Comparison of ENCODE assay signal across 21 cellular contexts in genomic region chr1:23132033-23132432, GRCh38. TPM values are rescaled to one million over a fixed set of nuclear protein-coding genes. Genes with fewer than 3 reads are reported as not detected.
DNase-seq lines count a peak whose midpoint lies in the region; ATAC-seq, FAIRE-seq and TF ChIP-seq lines count a peak whose summit lies in the region.
"Had no signal": no experiment of that assay in that cellular context is flagged by ENCODE, and none has a peak within 500 bp of the region (broad histone marks: within the 10 kb centered on the region; RNA-seq: fewer than 3 reads in every experiment).

No MANE protein-coding gene starts in this region.

- peak; percentile 45 to 78 for ATAC-seq in activated T-cell treated with anti-CD3 and anti-CD28 coated beads, Interleukin-2, amount 50 U/mL, for 72 hours (replicated peaks in 1 of 2)
- ATAC-seq in GM23338 (no peak), GM19351 (IDR thresholded peaks at IDR 0.05; ENCODE audit: unreplicated experiment) (no peak), pancreas (no peak)
- ATAC-seq in natural killer cell treated with Interleukin-12 subunit alpha and Interleukin-12 subunit beta and Interleukin-15 and Interleukin-18, amount 100 ng/mL, for 72 hours, result no peak
- ATAC-seq: CD8-positive, alpha-beta T cell had no signal

- H3K9me3 ChIP-seq in pancreas, result no peaks in the 10 kb centered on the region
- H3K9me3 ChIP-seq: BLaER1, SJSA1 had no signal

- H3K36me3 Mint-ChIP-seq in activated T-cell treated with anti-CD3 and anti-CD28 coated beads, Interleukin-2, amount 50 U/mL, for 72 hours (ENCODE audit: insufficient read depth in 2 of 2), result peaks cover 2% of the 10 kb centered on the region in 2 donors
- peaks cover 3% of the 10 kb centered on the region; the same call in 2 of the 3 replicates for H3K36me3 Mint-ChIP-seq in GM23338 (ENCODE audit: low read depth)
- H3K36me3 Mint-ChIP-seq in natural killer cell treated with Interleukin-12 subunit alpha and Interleukin-12 subunit beta and Interleukin-15 and Interleukin-18, amount 100 ng/mL, for 72 hours, result no peaks in the 10 kb centered on the region

- DNase-seq in activated T-cell treated with anti-CD3 and anti-CD28 coated beads, Interleukin-2, amount 50 U/mL, for 72 hours, result no peak
- DNase-seq in activated T-cell treated with anti-CD3 and anti-CD28 coated beads, Interleukin-2, amount 50 U/mL, for 1 hour, result no peak
- DNase-seq in GM23338 (ENCODE audit: low spot score) (no peak), RWPE1 (ENCODE audit: low spot score) (peak; percentile 43), epithelial cell of prostate (ENCODE audit: low read depth, low spot score) (peak; percentile 27), pancreas (no peak)
- no peak for DNase-seq in natural killer cell treated with Interleukin-12 subunit alpha and Interleukin-12 subunit beta and Interleukin-15 and Interleukin-18, amount 100 ng/mL, for 72 hours (ENCODE audit: low spot score)
- DNase-seq: Calu3; CD8-positive, alpha-beta T cell; EL; NCI-H1417 treated with DMSO at 0.1 percent for 48 hours; NCI-H187 treated with DMSO at 0.1 percent for 48 hours; NCI-H345; NCI-H526 had no signal

- 63 to 75% methylated on average over 1 of the region's 1 CpG for WGBS in pancreas, 2 donors

- H3K36me3 ChIP-seq in GM23338 (ENCODE audit: insufficient read depth) (no peaks in the 10 kb centered on the region), pancreas (no peaks in the 10 kb centered on the region)

- H3K4me3 ChIP-seq in GM23338, result no peak overlapping the region
- H3K4me3 ChIP-seq in pancreas, result no peak overlapping the region
- H3K4me3 ChIP-seq: BLaER1, SJSA1 had no signal

- no peak overlapping the region for H2AFZ ChIP-seq in GM23338

- TF ChIP-seq CTCF in GM23338 (conservative IDR thresholded peaks at IDR 0.05; ENCODE audit: low read depth in 2 of 2) (no peak), RWPE1 (conservative IDR thresholded peaks at IDR 0.05; ENCODE audit: low read depth) (no peak), pancreas (IDR thresholded peaks at IDR 0.05) (no peak)

- no peaks in the 10 kb centered on the region for H3K9me2 ChIP-seq in GM23338 (ENCODE audit: insufficient read depth)

- H3K9me3 Mint-ChIP-seq in activated T-cell treated with anti-CD3 and anti-CD28 coated beads, Interleukin-2, amount 50 U/mL, for 72 hours, result peaks cover 0 to 1% of the 10 kb centered on the region in 2 donors
- no peaks in the 10 kb centered on the region; the same call in 2 of the 3 replicates for H3K9me3 Mint-ChIP-seq in GM23338
- no peaks in the 10 kb centered on the region for H3K9me3 Mint-ChIP-seq in natural killer cell treated with Interleukin-12 subunit alpha and Interleukin-12 subunit beta and Interleukin-15 and Interleukin-18, amount 100 ng/mL, for 72 hours
- H3K9me3 Mint-ChIP-seq: CD8-positive, alpha-beta T cell had no signal

- H3K4me1 ChIP-seq in GM23338 (ENCODE audit: insufficient read depth) (peaks cover 6% of the 10 kb centered on the region; the same call in 1 of the 2 replicates), pancreas (no peaks in the 10 kb centered on the region)
- H3K4me1 ChIP-seq: BLaER1 had no signal

- intact Hi-C loops in pancreas (cut with DNase I), result no loop called here

- H3K4me2 ChIP-seq in GM23338, result no peak overlapping the region
- H3K4me2 ChIP-seq: BLaER1 had no signal

- CTCF ChIA-PET in RWPE1 (lab: Yijun Ruan, JAX), result interaction anchor here (0.7 kb wide), 1 partner anchor 30 kb away, joined by 4 read pairs; no protein-coding TSS in a partner anchor

- peaks cover 12% of the 10 kb centered on the region for H3K4me1 Mint-ChIP-seq in activated T-cell treated with anti-CD3 and anti-CD28 coated beads, Interleukin-2, amount 50 U/mL, for 72 hours (ENCODE audit: low read depth)
- H3K4me1 Mint-ChIP-seq in GM23338, result peaks cover 11% of the 10 kb centered on the region; the same call in 2 of the 3 replicates
- H3K4me1 Mint-ChIP-seq in natural killer cell treated with Interleukin-12 subunit alpha and Interleukin-12 subunit beta and Interleukin-15 and Interleukin-18, amount 100 ng/mL, for 72 hours (ENCODE audit: low read depth in 2 of 2), result peaks cover 17 to 18% of the 10 kb centered on the region in 2 donors

- POLR2A ChIA-PET in RWPE1 (lab: Yijun Ruan, JAX; ENCODE audit: low non-redundant PET), result no interaction called here

- H3K27ac Mint-ChIP-seq in activated T-cell treated with anti-CD3 and anti-CD28 coated beads, Interleukin-2, amount 50 U/mL, for 72 hours, result no peak overlapping the region
- H3K27ac Mint-ChIP-seq in GM23338, result 0 out of 2 replicates have a peak overlapping the region, but pooled peaks have one; percentile 24
- H3K27ac Mint-ChIP-seq in natural killer cell treated with Interleukin-12 subunit alpha and Interleukin-12 subunit beta and Interleukin-15 and Interleukin-18, amount 100 ng/mL, for 72 hours, result no peak overlapping the region
- H3K27ac Mint-ChIP-seq: CD8-positive, alpha-beta T cell had no signal

- H3K27me3 ChIP-seq in GM23338 (ENCODE audit: insufficient read depth), result no peaks in the 10 kb centered on the region
- H3K27me3 ChIP-seq in pancreas, result no peaks in the 10 kb centered on the region
- H3K27me3 ChIP-seq: BLaER1, SJSA1 had no signal

- no peak for FAIRE-seq in pancreas (lab: Jason Lieb, UNC)
- FAIRE-seq: GM12892, GM18507, H54 had no signal

- peaks cover 68% of the 10 kb centered on the region for H4K20me1 ChIP-seq in GM23338 (replicated peaks; ENCODE audit: insufficient read depth)

- H3K27ac ChIP-seq in GM23338 (ENCODE audit: low read depth) (no peak overlapping the region), RWPE1 (peak overlapping the region; percentile 61), epithelial cell of prostate (peak overlapping the region; percentile 83), pancreas (no peak overlapping the region)
- H3K27ac ChIP-seq: BLaER1, HL-60, SJSA1 had no signal

- no peaks in the 10 kb centered on the region for H3F3A ChIP-seq in GM23338 (replicated peaks; ENCODE audit: low read depth)

- no peaks in the 10 kb centered on the region for H3K27me3 Mint-ChIP-seq in activated T-cell treated with anti-CD3 and anti-CD28 coated beads, Interleukin-2, amount 50 U/mL, for 72 hours (ENCODE audit: low read depth)
- peaks cover 3% of the 10 kb centered on the region for H3K27me3 Mint-ChIP-seq in GM23338 (ENCODE audit: insufficient read depth, low read depth, poor library complexity)
- H3K27me3 Mint-ChIP-seq in natural killer cell treated with Interleukin-12 subunit alpha and Interleukin-12 subunit beta and Interleukin-15 and Interleukin-18, amount 100 ng/mL, for 72 hours, result no peaks in the 10 kb centered on the region

- peak overlapping the region in 1 of 2 donors; percentile 6 for H3K4me3 Mint-ChIP-seq in activated T-cell treated with anti-CD3 and anti-CD28 coated beads, Interleukin-2, amount 50 U/mL, for 72 hours
- no peak overlapping the region for H3K4me3 Mint-ChIP-seq in GM23338
- H3K4me3 Mint-ChIP-seq in natural killer cell treated with Interleukin-12 subunit alpha and Interleukin-12 subunit beta and Interleukin-15 and Interleukin-18, amount 100 ng/mL, for 72 hours, result no peak overlapping the region
- H3K4me3 Mint-ChIP-seq: CD8-positive, alpha-beta T cell had no signal

- peaks cover 99% of the 10 kb centered on the region for H3K79me2 ChIP-seq in GM23338 (replicated peaks; ENCODE audit: insufficient read depth)

TF ChIP-seq in GM23338, 12 proteins besides CTCF, POLR2A, EP300 and RAD21 (continues in another document):
- TF ChIP-seq JUNB (IDR thresholded peaks at IDR 0.05; ENCODE audit: unreplicated experiment), result no peak
- no peak for TF ChIP-seq CREB1 (CRISPR knock-in tag; IDR thresholded peaks at IDR 0.05; ENCODE audit: low read depth)
- no peak for TF ChIP-seq NANOG (IDR thresholded peaks at IDR 0.05; ENCODE audit: borderline replicate concordance)
- TF ChIP-seq ZNF114 (CRISPR knock-in tag; IDR thresholded peaks at IDR 0.05), result no peak
- no peak for TF ChIP-seq REST (IDR thresholded peaks at IDR 0.05; ENCODE audit: unreplicated experiment)
- no peak for TF ChIP-seq EZH2 (IDR thresholded peaks at IDR 0.05; ENCODE audit: low read depth, unreplicated experiment)

RNA-seq across cellular contexts. Expression of gene LUZP1, which starts 36.6 kb away (rescaled TPM):
- 10 to 100 TPM; 11.9 to 16.3 TPM for total RNA-seq in activated T-cell treated with anti-CD3 and anti-CD28 coated beads, Interleukin-2, amount 50 U/mL, for 72 hours
- 44.1 and 45.7 TPM in 2 replicates for total RNA-seq in GM23338 (2014; rRNA removed; shearing (Covaris generic))
- polyA plus RNA-seq in GM23338 (2016; fragmentation: Nextera tagmentation; extraction: Ambion mirVana) (125 and 152 TPM in 2 replicates), pancreas (1 to 10 TPM; 1.7 to 2.7 TPM)
- total RNA-seq in natural killer cell treated with Interleukin-12 subunit alpha and Interleukin-12 subunit beta and Interleukin-15 and Interleukin-18, amount 100 ng/mL, for 72 hours, result 10 to 100 TPM; 42.7 to 43.1 TPM
- 10 to 100 TPM in 2 of 6 donors, 1 to 10 TPM in 4; 5.2 to 15.2 (median 7.0) TPM for total RNA-seq in pancreas

Comparison
In these comparisons a context has a peak if more than half of its experiments do, and no peak if none do; other contexts are left out.
1. ATAC-seq: peak in activated T-cell treated with anti-CD3 and anti-CD28 coated beads, Interleukin-2, amount 50 U/mL, for 72 hours (2 of 2); none in GM23338 (single experiment), natural killer cell treated with Interleukin-12 subunit alpha and Interleukin-12 subunit beta and Interleukin-15 and Interleukin-18, amount 100 ng/mL, for 72 hours (0 of 2), GM19351 (single experiment) and pancreas (0 of 4).
2. DNase-seq: peak in RWPE1 (single experiment) and epithelial cell of prostate (single experiment); none in activated T-cell treated with anti-CD3 and anti-CD28 coated beads, Interleukin-2, amount 50 U/mL, for 72 hours (0 of 2), activated T-cell treated with anti-CD3 and anti-CD28 coated beads, Interleukin-2, amount 50 U/mL, for 1 hour (single experiment), GM23338 (single experiment), natural killer cell treated with Interleukin-12 subunit alpha and Interleukin-12 subunit beta and Interleukin-15 and Interleukin-18, amount 100 ng/mL, for 72 hours (single experiment) and pancreas (0 of 6).
3. H3K27ac ChIP-seq: peak in RWPE1 (single experiment) and epithelial cell of prostate (single experiment); none in GM23338 (single experiment) and pancreas (0 of 4).